In genomic region chr7:72087926-72088325, GRCh38 we compare ENCODE assay signal across 35 cellular contexts.
"Had no signal": no experiment of that assay in that cellular context is flagged by ENCODE, and none has a peak within 500 bp of the region (broad histone marks: within the 10 kb centered on the region; RNA-seq: fewer than 3 reads in every experiment).

No MANE protein-coding gene starts in this region.

- H3K27ac ChIP-seq: adrenal gland, body of pancreas, brain microvascular endothelial cell, breast epithelium, VCaP had no signal

- H3K27me3 ChIP-seq: adrenal gland, body of pancreas, brain microvascular endothelial cell, breast epithelium had no signal

- H3K4me1 ChIP-seq: adrenal gland, body of pancreas, breast epithelium had no signal

- H3K4me3 ChIP-seq: adrenal gland, body of pancreas, breast epithelium had no signal

- H3K36me3 ChIP-seq: adrenal gland, brain microvascular endothelial cell, breast epithelium had no signal

- H3K9me3 Mint-ChIP-seq: activated B cell treated with CpG ODN at 0.5 μM for 24 hours; activated CD4-positive, alpha-beta T cell treated with anti-CD3 and anti-CD28 coated beads, Interleukin-2, amount 10 ng/mL, durations not matched to agents 24 days and 14 days; activated naive CD8-positive, alpha-beta T cell treated with anti-CD3 and anti-CD28 coated beads for 36 hours; activated T-cell treated with anti-CD3 and anti-CD28 coated beads, Interleukin-2, amount 50 U/mL, for 72 hours had no signal

- DNase-seq: activated B cell treated with CpG ODN at 0.5 μM for 24 hours; activated CD4-positive, alpha-beta memory T cell treated with anti-CD3 and anti-CD28 coated beads for 36 hours; activated CD4-positive, alpha-beta T cell treated with anti-CD3 and anti-CD28 coated beads for 4 hours; activated CD4-positive, alpha-beta T cell treated with anti-CD3 and anti-CD28 coated beads, Interleukin-2, amount 10 ng/mL, durations not matched to agents 24 days and 14 days; activated CD4-positive, alpha-beta T cell treated with anti-CD3 and anti-CD28 coated beads, Interleukin-2, amount 50 U/mL, for 1 hour; activated CD4-positive, alpha-beta T cell treated with anti-CD3 and anti-CD28 coated beads, Interleukin-2, amount 50 U/mL, for 4 hours; activated CD4-positive, CD25-positive, alpha-beta regulatory T cell treated with anti-CD3 and anti-CD28 coated beads, Interleukin-2, amount 50 U/mL, for 72 hours; activated CD8-positive, alpha-beta memory T cell treated with anti-CD3 and anti-CD28 coated beads, Interleukin-2, amount 50 U/mL, for 4 hours; activated CD8-positive, alpha-beta T cell treated with anti-CD3 and anti-CD28 coated beads for 36 hours; activated effector memory CD4-positive, alpha-beta T cell treated with anti-CD3 and anti-CD28 coated beads, Interleukin-2, amount 50 U/mL, for 16 hours; activated gamma-delta T cell treated with Interleukin-2 at 50 U/mL for 16 hours; activated naive CD4-positive, alpha-beta T cell; activated naive CD4-positive, alpha-beta T cell treated with anti-CD3 and anti-CD28 coated beads for 36 hours; activated naive CD4-positive, alpha-beta T cell treated with anti-CD3 and anti-CD28 coated beads, Interleukin-2, amount 50 U/mL, for 16 hours; activated naive CD8-positive, alpha-beta T cell treated with anti-CD3 and anti-CD28 coated beads for 36 hours; activated T-cell treated with anti-CD3 and anti-CD28 coated beads for 4 hours; activated T-cell treated with anti-CD3 and anti-CD28 coated beads, Interleukin-2, amount 50 U/mL, for 1 hour; activated T-cell treated with anti-CD3 and anti-CD28 coated beads, Interleukin-2, amount 50 U/mL, for 4 hours; activated T-cell treated with anti-CD3 and anti-CD28 coated beads, Interleukin-2, amount 50 U/mL, for 72 hours; adrenal gland; amniotic stem cell; aorta; body of pancreas; brain microvascular endothelial cell; central memory CD4-positive, alpha-beta T cell; T-helper 1 cell; T-helper 2 cell; T-helper 9 cell had no signal

- H3K27ac Mint-ChIP-seq: activated B cell treated with CpG ODN at 0.5 μM for 24 hours; activated CD4-positive, alpha-beta memory T cell treated with anti-CD3 and anti-CD28 coated beads for 36 hours; activated CD4-positive, alpha-beta T cell treated with anti-CD3 and anti-CD28 coated beads, Interleukin-2, amount 10 ng/mL, durations not matched to agents 24 days and 14 days; activated CD8-positive, alpha-beta T cell treated with anti-CD3 and anti-CD28 coated beads for 36 hours; activated naive CD4-positive, alpha-beta T cell treated with anti-CD3 and anti-CD28 coated beads for 36 hours; activated naive CD4-positive, alpha-beta T cell treated with anti-CD3 and anti-CD28 coated beads, Interleukin-2, amount 50 U/mL, for 72 hours; activated naive CD8-positive, alpha-beta T cell treated with anti-CD3 and anti-CD28 coated beads for 36 hours; activated T-cell treated with anti-CD3 and anti-CD28 coated beads, Interleukin-2, amount 50 U/mL, for 72 hours; activated T-helper 1 cell treated with anti-CD3 and anti-CD28 coated beads, Interleukin-12 subunit alpha, Interleukin-12 subunit beta, Interleukin-2, Interleukin-4 antibody, amounts not matched to agents 30 ng/mL and 10 ng/mL and 1 ng/mL, durations not matched to agents 14 hours and 24 hours and 36 hours; activated T-helper 17 cell treated with anti-CD3 and anti-CD28 coated beads, Interleukin-2, amount 50 U/mL, for 72 hours; T-helper 1 cell treated with Interleukin-12 subunit alpha and Interleukin-12 subunit beta and Interleukin-4 antibody, amounts not matched to agents 30 μg/mL and 1 μg/mL, for 36 hours; T-helper 2 cell treated with Interferon-gamma antibody and Interleukin-4, amounts not matched to agents 5 μg/mL and 100 μg/mL, for 36 hours had no signal

- H3K4me1 Mint-ChIP-seq: activated B cell treated with CpG ODN at 0.5 μM for 24 hours; activated CD4-positive, alpha-beta T cell treated with anti-CD3 and anti-CD28 coated beads, Interleukin-2, amount 10 ng/mL, durations not matched to agents 24 days and 14 days; activated naive CD8-positive, alpha-beta T cell treated with anti-CD3 and anti-CD28 coated beads for 36 hours; activated T-helper 17 cell treated with anti-CD3 and anti-CD28 coated beads, Interleukin-2, amount 50 U/mL, for 72 hours had no signal

- H3K9me3 ChIP-seq: adrenal gland, body of pancreas had no signal

- H3K4me3 Mint-ChIP-seq: activated B cell treated with CpG ODN at 0.5 μM for 24 hours; activated CD4-positive, alpha-beta memory T cell treated with anti-CD3 and anti-CD28 coated beads for 36 hours; activated CD4-positive, alpha-beta T cell treated with anti-CD3 and anti-CD28 coated beads, Interleukin-2, amount 10 ng/mL, durations not matched to agents 24 days and 14 days; activated CD8-positive, alpha-beta T cell treated with anti-CD3 and anti-CD28 coated beads for 36 hours; activated naive CD4-positive, alpha-beta T cell treated with anti-CD3 and anti-CD28 coated beads for 36 hours; activated naive CD8-positive, alpha-beta T cell treated with anti-CD3 and anti-CD28 coated beads for 36 hours; activated T-cell treated with anti-CD3 and anti-CD28 coated beads, Interleukin-2, amount 50 U/mL, for 4 hours; activated T-cell treated with anti-CD3 and anti-CD28 coated beads, Interleukin-2, amount 50 U/mL, for 72 hours; activated T-helper 1 cell treated with anti-CD3 and anti-CD28 coated beads, Interleukin-12 subunit alpha, Interleukin-12 subunit beta, Interleukin-2, Interleukin-4 antibody, amounts not matched to agents 30 ng/mL and 10 ng/mL and 1 ng/mL, durations not matched to agents 14 hours and 24 hours and 36 hours; activated T-helper 17 cell treated with anti-CD3 and anti-CD28 coated beads, Interleukin-2, amount 50 U/mL, for 72 hours; T-helper 1 cell treated with Interleukin-12 subunit alpha and Interleukin-12 subunit beta and Interleukin-4 antibody, amounts not matched to agents 30 μg/mL and 1 μg/mL, for 36 hours; T-helper 2 cell treated with Interferon-gamma antibody and Interleukin-4, amounts not matched to agents 5 μg/mL and 100 μg/mL, for 36 hours had no signal

- H3K36me3 Mint-ChIP-seq: activated CD4-positive, alpha-beta memory T cell treated with anti-CD3 and anti-CD28 coated beads for 36 hours; activated naive CD4-positive, alpha-beta T cell treated with anti-CD3 and anti-CD28 coated beads, Interleukin-2, amount 50 U/mL, for 72 hours; activated naive CD8-positive, alpha-beta T cell treated with anti-CD3 and anti-CD28 coated beads for 36 hours had no signal

- H3K27me3 Mint-ChIP-seq: activated B cell treated with CpG ODN at 0.5 μM for 24 hours; activated CD4-positive, alpha-beta memory T cell treated with anti-CD3 and anti-CD28 coated beads for 36 hours; activated CD4-positive, alpha-beta T cell treated with anti-CD3 and anti-CD28 coated beads, Interleukin-2, amount 10 ng/mL, durations not matched to agents 24 days and 14 days; activated CD8-positive, alpha-beta T cell treated with anti-CD3 and anti-CD28 coated beads for 36 hours; activated naive CD8-positive, alpha-beta T cell treated with anti-CD3 and anti-CD28 coated beads for 36 hours; activated T-helper 17 cell treated with anti-CD3 and anti-CD28 coated beads, Interleukin-2, amount 50 U/mL, for 72 hours had no signal
